38 cellular contexts compared by ENCODE assay signal in the genomic region with DNA sequence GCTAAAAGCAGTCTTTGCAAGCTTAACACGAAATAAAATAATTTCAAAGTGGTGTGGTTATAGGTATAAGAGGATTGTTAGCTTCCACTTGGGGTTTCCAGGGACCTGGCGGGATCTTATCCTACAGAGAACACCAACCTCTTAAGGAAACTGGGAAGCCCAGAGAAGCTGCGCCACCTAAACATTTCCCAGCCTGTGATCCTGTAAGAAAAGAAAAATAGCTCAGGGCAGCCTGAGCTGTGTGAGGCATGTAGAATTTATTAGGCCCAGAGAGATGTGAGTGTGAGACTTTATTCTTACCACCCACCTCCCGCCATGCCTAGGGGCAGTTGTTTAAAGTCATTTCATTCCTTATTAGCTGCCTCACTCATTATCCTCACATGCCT. TPM values are rescaled to one million over a fixed set of nuclear protein-coding genes. Genes with fewer than 3 reads are reported as not detected.
"Had no signal": no experiment of that assay in that cellular context is flagged by ENCODE, and none has a peak within 500 bp of the region (broad histone marks: within the 10 kb centered on the region; RNA-seq: fewer than 3 reads in every experiment).

No MANE protein-coding gene starts in this region.

- H3K9me3 Mint-ChIP-seq: activated naive CD4-positive, alpha-beta T cell treated with anti-CD3 and anti-CD28 coated beads, Interleukin-2, amount 50 U/mL, for 24 hours; central memory CD8-positive, alpha-beta T cell had no signal

- H3K9me3 ChIP-seq: adrenal gland, ascending aorta, body of pancreas, breast epithelium had no signal

- H3K4me3 ChIP-seq: adrenal gland, ascending aorta, body of pancreas, breast epithelium, cardiac muscle cell had no signal

- H3K36me3 Mint-ChIP-seq: activated naive CD4-positive, alpha-beta T cell treated with anti-CD3 and anti-CD28 coated beads, Interleukin-2, amount 10 ng/mL, durations not matched to agents 7 days and 5 days; activated naive CD4-positive, alpha-beta T cell treated with anti-CD3 and anti-CD28 coated beads, Interleukin-2, amount 50 U/mL, for 24 hours; activated naive CD8-positive, alpha-beta T cell; activated naive CD8-positive, alpha-beta T cell treated with anti-CD3 and anti-CD28 coated beads for 36 hours; activated naive CD8-positive, alpha-beta T cell treated with anti-CD3 and anti-CD28 coated beads, Interleukin-2, amount 10 ng/mL, durations not matched to agents 7 days and 5 days; brain had no signal

- H3K36me3 ChIP-seq: adrenal gland, ascending aorta, brain microvascular endothelial cell, breast epithelium, cardiac muscle cell had no signal

- H3K27ac Mint-ChIP-seq: activated naive CD4-positive, alpha-beta T cell treated with anti-CD3 and anti-CD28 coated beads for 36 hours; activated naive CD4-positive, alpha-beta T cell treated with anti-CD3 and anti-CD28 coated beads, Interleukin-2, amount 10 ng/mL, durations not matched to agents 7 days and 5 days; activated naive CD4-positive, alpha-beta T cell treated with anti-CD3 and anti-CD28 coated beads, Interleukin-2, amount 50 U/mL, for 24 hours; activated naive CD4-positive, alpha-beta T cell treated with anti-CD3 and anti-CD28 coated beads, Interleukin-2, amount 50 U/mL, for 72 hours; activated naive CD8-positive, alpha-beta T cell; activated naive CD8-positive, alpha-beta T cell treated with anti-CD3 and anti-CD28 coated beads for 36 hours; activated naive CD8-positive, alpha-beta T cell treated with anti-CD3 and anti-CD28 coated beads, Interleukin-2, amount 10 ng/mL, durations not matched to agents 7 days and 5 days; activated naive CD8-positive, alpha-beta T cell treated with anti-CD3 and anti-CD28 coated beads, Interleukin-2, amount 50 U/mL, for 24 hours; activated T-cell treated with anti-CD3 and anti-CD28 coated beads, Interleukin-2, amount 50 U/mL, for 24 hours; activated T-cell treated with anti-CD3 and anti-CD28 coated beads, Interleukin-2, amount 50 U/mL, for 72 hours; activated T-helper 1 cell treated with anti-CD3 and anti-CD28 coated beads, Interleukin-12 subunit alpha, Interleukin-12 subunit beta, Interleukin-2, Interleukin-4 antibody, amounts not matched to agents 30 ng/mL and 10 ng/mL and 1 ng/mL, durations not matched to agents 14 hours and 24 hours and 36 hours; activated T-helper 17 cell treated with anti-CD3 and anti-CD28 coated beads, Interleukin-2, amount 50 U/mL, for 72 hours; activated T-helper 2 cell treated with anti-CD3 and anti-CD28 coated beads, Interferon-gamma antibody, Interleukin-2, Interleukin-4, amounts not matched to agents 10 μg/mL and 5 μg/mL and 100 μg/mL, durations not matched to agents 14 hours and 24 hours and 36 hours; brain had no signal

- H3K27me3 ChIP-seq: adrenal gland, ascending aorta, body of pancreas, brain microvascular endothelial cell, breast epithelium, cardiac muscle cell had no signal

- ATAC-seq: activated naive CD4-positive, alpha-beta T cell treated with anti-CD3 and anti-CD28 coated beads, Interleukin-2, amount 50 U/mL, for 72 hours; activated naive CD8-positive, alpha-beta T cell treated with anti-CD3 and anti-CD28 coated beads, Interleukin-2, amount 50 U/mL, for 24 hours; activated T-cell treated with anti-CD3 and anti-CD28 coated beads, Interleukin-2, amount 50 U/mL, for 4 hours; activated T-cell treated with anti-CD3 and anti-CD28 coated beads, Interleukin-2, amount 50 U/mL, for 72 hours; activated T-helper 17 cell treated with anti-CD3 and anti-CD28 coated beads, Interleukin-2, amount 50 U/mL, for 72 hours; body of pancreas had no signal

- H3K4me3 Mint-ChIP-seq: activated naive CD4-positive, alpha-beta T cell treated with anti-CD3 and anti-CD28 coated beads for 36 hours; activated naive CD4-positive, alpha-beta T cell treated with anti-CD3 and anti-CD28 coated beads, Interleukin-2, amount 10 ng/mL, durations not matched to agents 7 days and 5 days; activated naive CD4-positive, alpha-beta T cell treated with anti-CD3 and anti-CD28 coated beads, Interleukin-2, amount 50 U/mL, for 24 hours; activated naive CD8-positive, alpha-beta T cell; activated naive CD8-positive, alpha-beta T cell treated with anti-CD3 and anti-CD28 coated beads for 36 hours; activated naive CD8-positive, alpha-beta T cell treated with anti-CD3 and anti-CD28 coated beads, Interleukin-2, amount 10 ng/mL, durations not matched to agents 7 days and 5 days; activated naive CD8-positive, alpha-beta T cell treated with anti-CD3 and anti-CD28 coated beads, Interleukin-2, amount 50 U/mL, for 24 hours; activated T-cell treated with anti-CD3 and anti-CD28 coated beads, Interleukin-2, amount 50 U/mL, for 24 hours; activated T-cell treated with anti-CD3 and anti-CD28 coated beads, Interleukin-2, amount 50 U/mL, for 4 hours; activated T-cell treated with anti-CD3 and anti-CD28 coated beads, Interleukin-2, amount 50 U/mL, for 72 hours; activated T-helper 1 cell treated with anti-CD3 and anti-CD28 coated beads, Interleukin-12 subunit alpha, Interleukin-12 subunit beta, Interleukin-2, Interleukin-4 antibody, amounts not matched to agents 30 ng/mL and 10 ng/mL and 1 ng/mL, durations not matched to agents 14 hours and 24 hours and 36 hours; activated T-helper 17 cell treated with anti-CD3 and anti-CD28 coated beads, Interleukin-2, amount 50 U/mL, for 72 hours; brain; central memory CD8-positive, alpha-beta T cell had no signal

- H3K27ac ChIP-seq: adrenal gland, ascending aorta, body of pancreas, brain microvascular endothelial cell, breast epithelium, cardiac muscle cell had no signal

- H3K4me1 ChIP-seq: adrenal gland, breast epithelium had no signal

- DNase-seq: activated effector memory CD4-positive, alpha-beta T cell treated with anti-CD3 and anti-CD28 coated beads, Interleukin-2, amount 50 U/mL, for 16 hours; activated effector memory CD4-positive, alpha-beta T cell treated with Interleukin-2 at 50 U/mL for 16 hours; activated gamma-delta T cell; activated gamma-delta T cell treated with Interleukin-2 at 50 U/mL for 16 hours; activated naive CD4-positive, alpha-beta T cell; activated naive CD4-positive, alpha-beta T cell treated with anti-CD3 and anti-CD28 coated beads for 36 hours; activated naive CD4-positive, alpha-beta T cell treated with anti-CD3 and anti-CD28 coated beads, Interleukin-2, amount 10 ng/mL, durations not matched to agents 7 days and 5 days; activated naive CD4-positive, alpha-beta T cell treated with anti-CD3 and anti-CD28 coated beads, Interleukin-2, amount 50 U/mL, for 16 hours; activated naive CD4-positive, alpha-beta T cell treated with Interleukin-2 at 50 U/mL for 16 hours; activated naive CD8-positive, alpha-beta T cell treated with anti-CD3 and anti-CD28 coated beads for 36 hours; activated naive CD8-positive, alpha-beta T cell treated with anti-CD3 and anti-CD28 coated beads, Interleukin-2, amount 10 ng/mL, durations not matched to agents 7 days and 5 days; activated naive CD8-positive, alpha-beta T cell treated with anti-CD3 and anti-CD28 coated beads, Interleukin-2, amount 50 U/mL, for 24 hours; activated T-cell treated with anti-CD3 and anti-CD28 coated beads, Interleukin-2, amount 50 U/mL, for 24 hours; activated T-cell treated with anti-CD3 and anti-CD28 coated beads, Interleukin-2, amount 50 U/mL, for 4 hours; activated T-cell treated with anti-CD3 and anti-CD28 coated beads, Interleukin-2, amount 50 U/mL, for 48 hours; activated T-cell treated with anti-CD3 and anti-CD28 coated beads, Interleukin-2, amount 50 U/mL, for 72 hours; adrenal gland; amniotic stem cell; amygdala; anterior cingulate cortex; aorta; body of pancreas; brain microvascular endothelial cell; caudate nucleus; central memory CD4-positive, alpha-beta T cell; cerebellar nuclear complex had no signal

- H3K4me1 Mint-ChIP-seq: activated naive CD4-positive, alpha-beta T cell treated with anti-CD3 and anti-CD28 coated beads, Interleukin-2, amount 50 U/mL, for 24 hours; activated naive CD8-positive, alpha-beta T cell treated with anti-CD3 and anti-CD28 coated beads for 36 hours; activated naive CD8-positive, alpha-beta T cell treated with anti-CD3 and anti-CD28 coated beads, Interleukin-2, amount 10 ng/mL, durations not matched to agents 7 days and 5 days; brain; central memory CD8-positive, alpha-beta T cell had no signal

- H3K27me3 Mint-ChIP-seq: activated T-helper 17 cell treated with anti-CD3 and anti-CD28 coated beads, Interleukin-2, amount 50 U/mL, for 72 hours had no signal

- FAIRE-seq: bronchial epithelial cell had no signal

RNA-seq across cellular contexts. Expression of a gene that starts 54.1 kb away (rescaled TPM):
- total RNA-seq: activated naive CD4-positive, alpha-beta T cell treated with anti-CD3 and anti-CD28 coated beads for 36 hours; activated naive CD4-positive, alpha-beta T cell treated with anti-CD3 and anti-CD28 coated beads, Interleukin-2, amount 50 U/mL, for 72 hours; activated naive CD8-positive, alpha-beta T cell treated with anti-CD3 and anti-CD28 coated beads for 36 hours; activated naive CD8-positive, alpha-beta T cell treated with anti-CD3 and anti-CD28 coated beads, Interleukin-2, amount 10 ng/mL, durations not matched to agents 7 days and 5 days; activated T-cell treated with anti-CD3 and anti-CD28 coated beads, Interleukin-2, amount 50 U/mL, for 72 hours; activated T-helper 1 cell treated with anti-CD3 and anti-CD28 coated beads, Interleukin-12 subunit alpha, Interleukin-12 subunit beta, Interleukin-2, Interleukin-4 antibody, amounts not matched to agents 30 ng/mL and 10 ng/mL and 1 ng/mL, durations not matched to agents 14 hours and 24 hours and 36 hours; activated T-helper 17 cell treated with anti-CD3 and anti-CD28 coated beads, Interleukin-2, amount 50 U/mL, for 72 hours; activated T-helper 2 cell treated with anti-CD3 and anti-CD28 coated beads, Interferon-gamma antibody, Interleukin-2, Interleukin-4, amounts not matched to agents 10 μg/mL and 5 μg/mL and 100 μg/mL, durations not matched to agents 14 hours and 24 hours and 36 hours had no signal
